29 cellular contexts compared by ENCODE assay signal in genomic region chr15:39275066-39275465, GRCh38.
A peak's percentile ranks its signal among the peaks of the same experiment; 100 is the strongest.
DNase-seq lines count a peak whose midpoint lies in the region; ATAC-seq, FAIRE-seq and TF ChIP-seq lines count a peak whose summit lies in the region.
"Had no signal": no experiment of that assay in that cellular context is flagged by ENCODE, and none has a peak within 500 bp of the region (broad histone marks: within the 10 kb centered on the region; RNA-seq: fewer than 3 reads in every experiment).

No MANE protein-coding gene starts in this region.

- no peak overlapping the region for H3K23ac ChIP-seq in mesenchymal stem cell (ENCODE audit: low read length in 2 of 2)

- H3K79me1 ChIP-seq in mesenchymal stem cell (replicated peaks; ENCODE audit: low read length, poor library complexity, severe bottlenecking): no peaks in the 10 kb centered on the region

- H4K8ac ChIP-seq in mesenchymal stem cell (ENCODE audit: low read length): no peak overlapping the region

- no peak overlapping the region for H2AK5ac ChIP-seq in mesenchymal stem cell (ENCODE audit: low read length, severe bottlenecking)

- no peak overlapping the region for H3K18ac ChIP-seq in mesenchymal stem cell (ENCODE audit: low read depth in 1 of 2, low read length in 2 of 2)

- peaks cover 5 to 14% of the 10 kb centered on the region in 2 donors for H3K27me3 Mint-ChIP-seq in natural killer cell treated with Interleukin-12 subunit alpha and Interleukin-12 subunit beta and Interleukin-15 and Interleukin-18, amount 100 ng/mL, for 72 hours

- H2BK15ac ChIP-seq in mesenchymal stem cell (ENCODE audit: low read depth, poor library complexity, severe bottlenecking): peak overlapping the region; percentile 40

- H3K9me3 ChIP-seq in mesenchymal stem cell (ENCODE audit: control insufficient read depth, low read length): no peaks in the 10 kb centered on the region
- H3K9me3 ChIP-seq: colonic mucosa, right atrium auricular region, SJSA1, upper lobe of right lung had no signal

- no peak overlapping the region for H2BK5ac ChIP-seq in mesenchymal stem cell (ENCODE audit: low read depth, low read length, poor library complexity, severe bottlenecking)

- H3K4me2 ChIP-seq in mesenchymal stem cell (ENCODE audit: low read length, poor library complexity, severe bottlenecking): no peak overlapping the region

- DNase-seq in ELF-1 (ENCODE audit: low read depth, low spot score) (peak; percentile 14), mesenchymal stem cell (no peak), NAMALWA (ENCODE audit: low spot score) (no peak), RCC 7860 (ENCODE audit: low spot score) (no peak), NCI-H2227 treated with DMSO at 0.1 percent for 48 hours (lab: John Stamatoyannopoulos, UW) (no peak)
- no peak for DNase-seq in natural killer cell treated with Interleukin-12 subunit alpha and Interleukin-12 subunit beta and Interleukin-15 and Interleukin-18, amount 100 ng/mL, for 72 hours (ENCODE audit: low spot score)
- DNase-seq: activated CD4-positive, CD25-positive, alpha-beta regulatory T cell; activated CD8-positive, alpha-beta memory T cell treated with anti-CD3 and anti-CD28 coated beads, Interleukin-2, amount 10 ng/mL, durations not matched to agents 7 days and 5 days; activated T-cell treated with anti-CD3 and anti-CD28 coated beads, Interleukin-2, amount 50 U/mL, for 48 hours; C1 segment of cervical spinal cord; colonic mucosa; DMS79 treated with DMSO at 0.1 percent for 48 hours; effector CD8-positive, alpha-beta T cell; GF-D8; NCI-H1092 treated with DMSO at 0.1 percent for 48 hours; NCI-H1694 treated with DMSO at 0.1 percent for 48 hours; NCI-H774; RPMI8226; small intestine; stimulated activated naive CD4-positive, alpha-beta T cell treated with Interleukin-2 at 50 U/mL for 16 hours; upper lobe of right lung had no signal

- H3K27ac Mint-ChIP-seq in natural killer cell treated with Interleukin-12 subunit alpha and Interleukin-12 subunit beta and Interleukin-15 and Interleukin-18, amount 100 ng/mL, for 72 hours: no peak overlapping the region
- H3K27ac Mint-ChIP-seq: activated CD8-positive, alpha-beta memory T cell treated with anti-CD3 and anti-CD28 coated beads, Interleukin-2, amount 10 ng/mL, durations not matched to agents 7 days and 5 days had no signal

- H3K36me3 ChIP-seq in mesenchymal stem cell (ENCODE audit: control insufficient read depth in 1 of 2, insufficient read depth in 2 of 2, low read depth in 1 of 2, low read length in 2 of 2): no peaks in the 10 kb centered on the region
- H3K36me3 ChIP-seq: colonic mucosa, right atrium auricular region, SJSA1, upper lobe of right lung had no signal

- H3K4ac ChIP-seq in mesenchymal stem cell (ENCODE audit: low read depth in 1 of 2, low read length in 2 of 2): peak overlapping the region in 1 of 2 experiments; percentile 8

- no peak overlapping the region for H2AFZ ChIP-seq in mesenchymal stem cell (ENCODE audit: low read depth, low read length)
- H2AFZ ChIP-seq: parathyroid adenoma had no signal

- TF ChIP-seq CTCF in VCaP (conservative IDR thresholded peaks at IDR 0.05): no peak

- peak overlapping the region; percentile 94 for H3K27ac ChIP-seq in VCaP
- no peak overlapping the region for H3K27ac ChIP-seq in mesenchymal stem cell (ENCODE audit: low read length, poor library complexity, severe bottlenecking)
- H3K27ac ChIP-seq: colonic mucosa, parathyroid adenoma, right atrium auricular region, SJSA1, upper lobe of right lung had no signal

- no peak overlapping the region for H3K9ac ChIP-seq in mesenchymal stem cell (ENCODE audit: low read length)
- H3K9ac ChIP-seq: parathyroid adenoma had no signal

- no peak overlapping the region for H4K91ac ChIP-seq in mesenchymal stem cell (ENCODE audit: low read length)

- H3K4me1 Mint-ChIP-seq in natural killer cell treated with Interleukin-12 subunit alpha and Interleukin-12 subunit beta and Interleukin-15 and Interleukin-18, amount 100 ng/mL, for 72 hours (ENCODE audit: low read depth in 2 of 2): no peaks in the 10 kb centered on the region
- H3K4me1 Mint-ChIP-seq: activated CD8-positive, alpha-beta memory T cell treated with anti-CD3 and anti-CD28 coated beads, Interleukin-2, amount 10 ng/mL, durations not matched to agents 7 days and 5 days had no signal

- no peaks in the 10 kb centered on the region for H3K27me3 ChIP-seq in mesenchymal stem cell (ENCODE audit: control insufficient read depth in 1 of 2, insufficient read depth in 1 of 2, low read length in 2 of 2)
- H3K27me3 ChIP-seq: colonic mucosa, right atrium auricular region, SJSA1, upper lobe of right lung had no signal

- H3K9me3 Mint-ChIP-seq in natural killer cell treated with Interleukin-12 subunit alpha and Interleukin-12 subunit beta and Interleukin-15 and Interleukin-18, amount 100 ng/mL, for 72 hours: no peaks in the 10 kb centered on the region

- H3K4me3 Mint-ChIP-seq in natural killer cell treated with Interleukin-12 subunit alpha and Interleukin-12 subunit beta and Interleukin-15 and Interleukin-18, amount 100 ng/mL, for 72 hours: no peak overlapping the region
- H3K4me3 Mint-ChIP-seq: activated CD8-positive, alpha-beta memory T cell treated with anti-CD3 and anti-CD28 coated beads, Interleukin-2, amount 10 ng/mL, durations not matched to agents 7 days and 5 days had no signal

- 77% methylated on average over 3 of the region's 3 CpGs for WGBS in mesenchymal stem cell

- H3K14ac ChIP-seq in mesenchymal stem cell (ENCODE audit: low read length in 2 of 2): peak overlapping the region in 1 of 2 experiments; percentile 23

- peak overlapping the region; percentile 2 to 18 for H2BK12ac ChIP-seq in mesenchymal stem cell (ENCODE audit: low read length in 2 of 2)

- H3K36me3 Mint-ChIP-seq in natural killer cell treated with Interleukin-12 subunit alpha and Interleukin-12 subunit beta and Interleukin-15 and Interleukin-18, amount 100 ng/mL, for 72 hours: no peaks in the 10 kb centered on the region
- H3K36me3 Mint-ChIP-seq: activated CD8-positive, alpha-beta memory T cell treated with anti-CD3 and anti-CD28 coated beads, Interleukin-2, amount 10 ng/mL, durations not matched to agents 7 days and 5 days had no signal

- H3K4me3 ChIP-seq in mesenchymal stem cell (ENCODE audit: insufficient read depth in 1 of 2, low read depth in 1 of 2, low read length in 2 of 2): peak overlapping the region in 1 of 2 experiments; percentile 22
- H3K4me3 ChIP-seq: colonic mucosa, K562, right atrium auricular region, SJSA1, upper lobe of right lung had no signal

- no peak overlapping the region for H2BK120ac ChIP-seq in mesenchymal stem cell (ENCODE audit: low read depth, low read length)

- peak; percentile 63 for ATAC-seq in GM19023 (IDR thresholded peaks at IDR 0.05; ENCODE audit: unreplicated experiment)
- no peak for ATAC-seq in natural killer cell treated with Interleukin-12 subunit alpha and Interleukin-12 subunit beta and Interleukin-15 and Interleukin-18, amount 100 ng/mL, for 72 hours
- ATAC-seq: activated CD8-positive, alpha-beta memory T cell treated with anti-CD3 and anti-CD28 coated beads, Interleukin-2, amount 10 ng/mL, durations not matched to agents 7 days and 5 days; K562 had no signal

- H3K4me1 ChIP-seq in mesenchymal stem cell (ENCODE audit: control insufficient read depth, insufficient read depth, low read depth, low read length): peaks cover 5% of the 10 kb centered on the region
- H3K4me1 ChIP-seq: colonic mucosa, parathyroid adenoma, right atrium auricular region, upper lobe of right lung had no signal

- FAIRE-seq in RCC 7860 (lab: Jason Lieb, UNC): no peak
- FAIRE-seq: astrocyte, islet of Langerhans, K562, small intestine had no signal
